In the genomic region with DNA sequence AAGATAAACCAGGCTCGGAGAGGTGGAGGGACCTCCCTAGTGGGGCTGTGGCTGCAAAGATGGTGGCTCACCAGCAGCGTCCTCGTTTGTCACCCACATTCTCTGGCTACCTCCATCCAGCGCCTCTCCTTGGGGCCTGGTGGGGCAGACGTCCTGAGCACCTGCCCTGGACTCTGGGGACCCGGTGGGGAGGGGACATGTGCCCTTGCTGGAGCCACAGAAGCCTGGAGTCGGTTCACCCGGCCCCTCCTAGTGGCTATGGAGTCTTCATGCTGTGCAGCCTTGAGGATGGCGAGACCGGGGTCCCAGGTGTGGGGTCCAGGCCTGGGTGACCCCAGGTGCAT, we compare ENCODE assay signal across 1 cellular context.
TF ChIP-seq lines count a peak whose summit lies in the region.

No MANE protein-coding gene starts in this region.

TF ChIP-seq in GM23338, 12 proteins besides CTCF, POLR2A, EP300 and RAD21:
- no peak for TF ChIP-seq ZNF462 (CRISPR knock-in tag; IDR thresholded peaks at IDR 0.05)
- no peak for TF ChIP-seq EZH2 (IDR thresholded peaks at IDR 0.05; ENCODE audit: low read depth, unreplicated experiment)
- no peak for TF ChIP-seq NANOG (IDR thresholded peaks at IDR 0.05; ENCODE audit: borderline replicate concordance)
- no peak for TF ChIP-seq CREB1 (CRISPR knock-in tag; IDR thresholded peaks at IDR 0.05; ENCODE audit: low read depth)
- no peak for TF ChIP-seq REST (IDR thresholded peaks at IDR 0.05; ENCODE audit: unreplicated experiment)
- no peak for TF ChIP-seq STAT1 (IDR thresholded peaks at IDR 0.05; ENCODE audit: unreplicated experiment)
- no peak for TF ChIP-seq POLR2AphosphoS5 (IDR thresholded peaks at IDR 0.05; ENCODE audit: low read depth)
- TF ChIP-seq ZNF114 (CRISPR knock-in tag; IDR thresholded peaks at IDR 0.05) = no peak
- no peak for TF ChIP-seq ZNF331 (CRISPR knock-in tag; IDR thresholded peaks at IDR 0.05; ENCODE audit: low read depth)
- no peak for TF ChIP-seq JUNB (IDR thresholded peaks at IDR 0.05; ENCODE audit: unreplicated experiment)
- TF ChIP-seq EZH2phosphoT487 (IDR thresholded peaks at IDR 0.05; ENCODE audit: unreplicated experiment) = no peak
- TF ChIP-seq, protein P1, sequence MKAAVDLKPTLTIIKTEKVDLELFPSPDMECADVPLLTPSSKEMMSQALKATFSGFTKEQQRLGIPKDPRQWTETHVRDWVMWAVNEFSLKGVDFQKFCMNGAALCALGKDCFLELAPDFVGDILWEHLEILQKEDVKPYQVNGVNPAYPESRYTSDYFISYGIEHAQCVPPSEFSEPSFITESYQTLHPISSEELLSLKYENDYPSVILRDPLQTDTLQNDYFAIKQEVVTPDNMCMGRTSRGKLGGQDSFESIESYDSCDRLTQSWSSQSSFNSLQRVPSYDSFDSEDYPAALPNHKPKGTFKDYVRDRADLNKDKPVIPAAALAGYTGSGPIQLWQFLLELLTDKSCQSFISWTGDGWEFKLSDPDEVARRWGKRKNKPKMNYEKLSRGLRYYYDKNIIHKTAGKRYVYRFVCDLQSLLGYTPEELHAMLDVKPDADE (IDR thresholded peaks at IDR 0.05) = no peak
